ENCODE assay signal across 20 cellular contexts in the genomic region with DNA sequence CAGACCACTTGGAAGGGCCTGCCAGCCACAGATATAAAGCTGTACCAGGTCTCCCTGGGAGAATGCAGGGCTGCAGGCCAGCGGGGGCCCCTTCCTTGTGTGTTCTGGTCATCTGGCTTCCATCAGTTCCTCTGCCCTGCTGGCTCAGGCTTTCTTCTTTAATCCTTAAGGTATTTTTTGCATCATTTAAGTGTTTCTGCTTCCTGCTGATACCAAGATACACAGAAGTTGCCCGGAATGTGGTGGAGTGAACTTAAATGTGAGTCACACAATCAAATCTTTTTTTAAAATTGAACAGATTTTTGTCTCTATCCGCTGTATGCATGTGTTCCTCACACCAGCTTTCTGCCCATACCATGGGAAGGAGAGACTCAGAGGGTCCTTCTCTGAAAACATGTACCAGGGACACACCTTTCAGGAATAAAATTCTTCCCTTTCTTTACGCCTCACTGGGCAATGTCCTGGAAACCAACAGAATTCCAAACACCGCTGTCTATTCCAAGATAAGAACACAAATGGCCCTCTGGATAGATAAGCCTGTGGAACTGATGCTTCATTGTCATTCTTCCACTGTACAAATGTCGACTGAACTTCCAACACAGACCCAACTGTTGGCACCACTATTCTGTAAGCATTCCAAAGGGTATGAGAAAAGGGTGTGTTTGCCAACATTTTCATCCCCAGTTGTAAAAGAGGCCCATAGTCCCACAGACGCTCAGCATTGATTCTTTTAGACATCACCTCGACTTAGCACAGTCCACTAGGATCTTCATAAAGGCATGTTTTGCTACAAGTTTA.
DNase-seq lines count a peak whose midpoint lies in the region; ATAC-seq, FAIRE-seq and TF ChIP-seq lines count a peak whose summit lies in the region.
"Had no signal": no experiment of that assay in that cellular context is flagged by ENCODE, and none has a peak within 500 bp of the region (broad histone marks: within the 10 kb centered on the region; RNA-seq: fewer than 3 reads in every experiment).

No MANE protein-coding gene starts in this region.

- peaks cover 7% of the 10 kb centered on the region for H3K9me3 Mint-ChIP-seq in astrocyte (ENCODE audit: unreplicated experiment)
- H3K9me3 Mint-ChIP-seq: activated B cell treated with CpG ODN at 0.5 μM for 24 hours; activated naive CD8-positive, alpha-beta T cell treated with anti-CD3 and anti-CD28 coated beads for 36 hours had no signal

- 66% methylated on average over 8 of the region's 8 CpGs for WGBS in suprapubic skin

- intact Hi-C loops in left colon (cut with DNase I, micrococcal nuclease): no loop called here

- no peaks in the 10 kb centered on the region for H3K4me1 Mint-ChIP-seq in astrocyte (ENCODE audit: low read depth, unreplicated experiment)
- H3K4me1 Mint-ChIP-seq: activated B cell treated with CpG ODN at 0.5 μM for 24 hours; activated naive CD8-positive, alpha-beta T cell treated with anti-CD3 and anti-CD28 coated beads for 36 hours had no signal

- H3K4me2 ChIP-seq in astrocyte (ENCODE audit: low read length): no peak overlapping the region

- ATAC-seq in GM21515 (IDR thresholded peaks at IDR 0.05; ENCODE audit: unreplicated experiment) (no peak), left colon (no peak)
- ATAC-seq: HCT116, upper lobe of right lung had no signal

- no peak overlapping the region for H3K9ac ChIP-seq in astrocyte (ENCODE audit: low read length)

- no peak for FAIRE-seq in HTR-8/SVneo (lab: Jason Lieb, UNC)
- no peak for FAIRE-seq in astrocyte (lab: Jason Lieb, UNC)

- TF ChIP-seq CTCF in astrocyte (IDR thresholded peaks at IDR 0.05; ENCODE audit: insufficient read depth, low read depth, low read length) (no peak), suprapubic skin (IDR thresholded peaks at IDR 0.05) (no peak)

- H4K20me1 ChIP-seq in astrocyte (ENCODE audit: insufficient read depth, low read length): no peaks in the 10 kb centered on the region

- H3K27ac ChIP-seq in astrocyte (ENCODE audit: low read depth, low read length) (no peak overlapping the region), suprapubic skin (no peak overlapping the region)
- H3K27ac ChIP-seq: neutrophil, upper lobe of right lung had no signal

- no peak overlapping the region for H3K4me3 Mint-ChIP-seq in astrocyte (ENCODE audit: unreplicated experiment)
- H3K4me3 Mint-ChIP-seq: activated B cell treated with CpG ODN at 0.5 μM for 24 hours; activated naive CD8-positive, alpha-beta T cell treated with anti-CD3 and anti-CD28 coated beads for 36 hours; dendritic cell treated with granulocyte-macrophage colony-stimulating factor and Interleukin-4, amounts not matched to agents 40 ng/mL and 50 ng/mL, for 4 days had no signal

- H3K27me3 ChIP-seq in astrocyte (ENCODE audit: insufficient read depth, low read length): no peaks in the 10 kb centered on the region
- no peaks in the 10 kb centered on the region for H3K27me3 ChIP-seq in suprapubic skin
- H3K27me3 ChIP-seq: neutrophil, upper lobe of right lung had no signal

- H3K79me2 ChIP-seq in astrocyte (ENCODE audit: insufficient read depth, low read length): no peaks in the 10 kb centered on the region

- no peak for TF ChIP-seq POLR2A in suprapubic skin (IDR thresholded peaks at IDR 0.05)

- H3K9me3 ChIP-seq in astrocyte (ENCODE audit: insufficient read depth, low read depth, low read length): no peaks in the 10 kb centered on the region
- H3K9me3 ChIP-seq in suprapubic skin: no peaks in the 10 kb centered on the region
- H3K9me3 ChIP-seq: neutrophil, upper lobe of right lung had no signal

- peaks cover 2% of the 10 kb centered on the region for H3K27me3 Mint-ChIP-seq in astrocyte (ENCODE audit: low read depth, unreplicated experiment)
- H3K27me3 Mint-ChIP-seq: activated B cell treated with CpG ODN at 0.5 μM for 24 hours; activated naive CD8-positive, alpha-beta T cell treated with anti-CD3 and anti-CD28 coated beads for 36 hours; dendritic cell treated with granulocyte-macrophage colony-stimulating factor and Interleukin-4, amounts not matched to agents 40 ng/mL and 50 ng/mL, for 4 days had no signal

- no peaks in the 10 kb centered on the region for H3K36me3 Mint-ChIP-seq in astrocyte (ENCODE audit: low read depth, unreplicated experiment)
- H3K36me3 Mint-ChIP-seq: activated naive CD8-positive, alpha-beta T cell treated with anti-CD3 and anti-CD28 coated beads for 36 hours had no signal

- TF ChIP-seq EP300 in suprapubic skin (IDR thresholded peaks at IDR 0.05): no peak

- peak; percentile 75 for DNase-seq in AG08395 (ENCODE audit: low spot score)
- DNase-seq in HTR-8/SVneo (ENCODE audit: insufficient read length, low spot score): peak; percentile 41
- DNase-seq in astrocyte (ENCODE audit: low read depth): peak; percentile 55
- DNase-seq in iris pigment epithelial cell (ENCODE audit: low read depth): peak; percentile 91
- DNase-seq in cerebellum (ENCODE audit: low spot score): no peak
- DNase-seq in suprapubic skin (ENCODE audit: low spot score in 2 of 2): no peak
- no peak for DNase-seq in left colon
- DNase-seq: activated B cell treated with CpG ODN at 0.5 μM for 24 hours; activated CD8-positive, alpha-beta memory T cell treated with anti-CD3 and anti-CD28 coated beads, Interleukin-2, amount 50 U/mL, for 48 hours; activated naive CD8-positive, alpha-beta T cell treated with anti-CD3 and anti-CD28 coated beads for 36 hours; DMS79; head of caudate nucleus; NCI-H1436 treated with DMSO at 0.1 percent for 48 hours; NCI-H774; stimulated activated CD4-positive, alpha-beta T cell treated with anti-CD3 and anti-CD28 coated beads, Interleukin-12 subunit alpha, Interleukin-12 subunit beta, amount 100 ng/mL, for 4 hours; upper lobe of right lung had no signal

- no peak overlapping the region for H3K27ac Mint-ChIP-seq in astrocyte (ENCODE audit: unreplicated experiment)
- H3K27ac Mint-ChIP-seq: activated B cell treated with CpG ODN at 0.5 μM for 24 hours; activated naive CD8-positive, alpha-beta T cell treated with anti-CD3 and anti-CD28 coated beads for 36 hours; dendritic cell treated with granulocyte-macrophage colony-stimulating factor and Interleukin-4, amounts not matched to agents 40 ng/mL and 50 ng/mL, for 4 days had no signal

- no peak overlapping the region for H2AFZ ChIP-seq in astrocyte (ENCODE audit: low read depth, low read length)

- H3K4me1 ChIP-seq in astrocyte (ENCODE audit: insufficient read depth, low read length): no peaks in the 10 kb centered on the region
- no peaks in the 10 kb centered on the region for H3K4me1 ChIP-seq in suprapubic skin
- H3K4me1 ChIP-seq: upper lobe of right lung had no signal

- H3K36me3 ChIP-seq in astrocyte (ENCODE audit: insufficient read depth, low read length) (no peaks in the 10 kb centered on the region), suprapubic skin (no peaks in the 10 kb centered on the region)
- H3K36me3 ChIP-seq: neutrophil, upper lobe of right lung had no signal

- H3K4me3 ChIP-seq in astrocyte (ENCODE audit: insufficient read depth, low read depth, low read length) (no peak overlapping the region), suprapubic skin (no peak overlapping the region)
- H3K4me3 ChIP-seq: upper lobe of right lung had no signal

Comparison
In these comparisons a context has a peak if more than half of its experiments do, and no peak if none do; other contexts are left out.
1. DNase-seq: peak in AG08395 (single experiment), HTR-8/SVneo (single experiment), astrocyte (single experiment) and iris pigment epithelial cell (single experiment); none in cerebellum (single experiment), suprapubic skin (0 of 2) and left colon (0 of 2).